In genomic region chr5:138213161-138214029, GRCh38 we compare ENCODE assay signal across 8 cellular contexts. TPM values are rescaled to one million over a fixed set of nuclear protein-coding genes. Genes with fewer than 3 reads are reported as not detected.
DNase-seq lines count a peak whose midpoint lies in the region; ATAC-seq, FAIRE-seq and TF ChIP-seq lines count a peak whose summit lies in the region.

TSS of gene CDC23 (minus strand) at chr5:138213323. CDS start at chr5:138213312, 11 bp downstream.

- H3K27ac ChIP-seq in rectal smooth muscle tissue (ENCODE audit: low read depth, low read length): peak within 1 kb of the TSS; percentile 86
- H3K27ac ChIP-seq in aorta (ENCODE audit: low read depth in 1 of 2, low read length in 2 of 2): peak within 1 kb of the TSS in 1 of 2 donors; percentile 49

- ATAC-seq in HG02981 (IDR thresholded peaks at IDR 0.05; ENCODE audit: unreplicated experiment) (peak; percentile 96), aorta (ENCODE audit: low FRiP score) (peak; percentile 98)

- H3K9me3 ChIP-seq in aorta (ENCODE audit: control insufficient read depth, low read length): no peaks in the 10 kb centered on the region

- H3K9ac ChIP-seq in rectal smooth muscle tissue (ENCODE audit: low read length): peak within 1 kb of the TSS; percentile 92

- no peaks in the 10 kb centered on the region for H3K27me3 ChIP-seq in rectal smooth muscle tissue (ENCODE audit: control insufficient read depth, insufficient read depth, low read length)
- no peaks in the 10 kb centered on the region for H3K27me3 ChIP-seq in aorta (ENCODE audit: control insufficient read depth in 1 of 2, insufficient read depth in 2 of 2, low read length in 1 of 2)

- H3K4me3 ChIP-seq in astrocyte of the cerebellum (ENCODE audit: low read depth, low read length) (peak within 1 kb of the TSS; percentile 100), rectal smooth muscle tissue (ENCODE audit: low read length) (peak within 1 kb of the TSS; percentile 100), aorta (ENCODE audit: low read length in 2 of 2) (peak within 1 kb of the TSS; percentile 49 to 79)

- DNase-seq in GM18507 (ENCODE audit: extremely low spot score, insufficient read length, low read depth) (peak; percentile 96), NCI-H2029 treated with DMSO at 0.1 percent for 48 hours (lab: John Stamatoyannopoulos, UW) (peak; percentile 96), T-helper 9 cell (peak; percentile 82), astrocyte of the cerebellum (ENCODE audit: low read depth) (peak; percentile 96), hepatic stellate cell (ENCODE audit: low spot score) (peak; percentile 99), aorta (peak; percentile 94)

- H3K4me1 ChIP-seq in rectal smooth muscle tissue (ENCODE audit: control insufficient read depth, insufficient read depth, low read length) (peaks cover 3% of the 10 kb centered on the region), aorta (ENCODE audit: control insufficient read depth in 1 of 2, insufficient read depth in 2 of 2, low read length in 2 of 2) (no peaks in the 10 kb centered on the region)

- TF ChIP-seq CTCF in astrocyte of the cerebellum (IDR thresholded peaks at IDR 0.05; ENCODE audit: low read depth, low read length, missing control alignments): no peak

- in situ Hi-C loops in astrocyte of the cerebellum (cut with HindIII; ENCODE audit: low sequenced_read_pairs): no loop called here

- 0 to 1% methylated on average over 32 of the region's 32 CpGs for WGBS in aorta, 2 donors

- intact Hi-C loops in aorta (cut with DNase I): no loop called here

- peak; percentile 99 for FAIRE-seq in GM18507 (lab: Jason Lieb, UNC)

- no peaks in the 10 kb centered on the region for H3K36me3 ChIP-seq in rectal smooth muscle tissue (ENCODE audit: control insufficient read depth, insufficient read depth, low read length)
- H3K36me3 ChIP-seq in aorta (ENCODE audit: control insufficient read depth in 1 of 2, insufficient read depth in 2 of 2, low read length in 1 of 2): no peaks in the 10 kb centered on the region

RNA-seq across cellular contexts. Expression of gene CDC23, which starts in this region (rescaled TPM):
- 10 to 100 TPM; 17.8 to 21.1 TPM for total RNA-seq in aorta
- polyA plus RNA-seq in aorta: 10 to 100 TPM in 1 of 2 donors, 1 to 10 TPM in 1; 5.8 to 15.6 TPM
